ENCODE assay signal across 8 cellular contexts in genomic region chr1:151990856-151991198, GRCh38.
DNase-seq lines count a peak whose midpoint lies in the region; FAIRE-seq lines count a peak whose summit lies in the region.

No MANE protein-coding gene starts in this region.

- peak; percentile 3 for DNase-seq in NCI-H146 (lab: John Stamatoyannopoulos, UW)
- DNase-seq in NCI-H146 treated with DMSO at 0.1 percent for 48 hours (lab: John Stamatoyannopoulos, UW; ENCODE audit: unreplicated experiment) = no peak
- DNase-seq in NCI-H510A (lab: John Stamatoyannopoulos, UW) = peak; percentile 34
- no peak for DNase-seq in epithelial cell of prostate (ENCODE audit: low read depth, low spot score)
- no peak for DNase-seq in skeletal muscle cell (ENCODE audit: low read depth)
- DNase-seq in T-helper 9 cell = no peak
- DNase-seq in HTR-8/SVneo (ENCODE audit: insufficient read length, low spot score) = no peak
- DNase-seq in stimulated activated CD4-positive, alpha-beta T cell treated with anti-CD3 and anti-CD28 coated beads, Interleukin-2, amount 100 ng/mL, for 48 hours = no peak

- no peak for FAIRE-seq in HTR-8/SVneo (lab: Jason Lieb, UNC)

- peak overlapping the region; percentile 100 for H3K27ac ChIP-seq in epithelial cell of prostate

- H3K4me3 ChIP-seq in skeletal muscle cell (ENCODE audit: low read depth, low read length) = peak overlapping the region; percentile 94

Comparison
In these comparisons a context has a peak if more than half of its experiments do, and no peak if none do; other contexts are left out.
1. DNase-seq: peak in NCI-H146 (single experiment) and NCI-H510A (single experiment); none in NCI-H146 treated with DMSO at 0.1 percent for 48 hours (single experiment), epithelial cell of prostate (single experiment), skeletal muscle cell (single experiment), T-helper 9 cell (single experiment), HTR-8/SVneo (single experiment) and stimulated activated CD4-positive, alpha-beta T cell treated with anti-CD3 and anti-CD28 coated beads, Interleukin-2, amount 100 ng/mL, for 48 hours (0 of 2).